Comparison of ENCODE assay signal across 31 cellular contexts in genomic region chr1:8261398-8261762, GRCh38. TPM values are rescaled to one million over a fixed set of nuclear protein-coding genes. Genes with fewer than 3 reads are reported as not detected.
"Had no signal": no experiment of that assay in that cellular context is flagged by ENCODE, and none has a peak within 500 bp of the region (broad histone marks: within the 10 kb centered on the region; RNA-seq: fewer than 3 reads in every experiment).

No MANE protein-coding gene starts in this region.

- ATAC-seq: activated CD4-positive, alpha-beta T cell treated with anti-CD3 and anti-CD28 coated beads for 36 hours; activated CD4-positive, CD25-positive, alpha-beta regulatory T cell treated with anti-CD3 and anti-CD28 coated beads, Interleukin-2, amount 50 U/mL, for 24 hours; activated T-cell treated with anti-CD3 and anti-CD28 coated beads, Interleukin-2, amount 50 U/mL, for 4 hours had no signal

- H3K4me3 Mint-ChIP-seq: activated CD4-positive, alpha-beta memory T cell treated with anti-CD3 and anti-CD28 coated beads for 36 hours; activated CD4-positive, alpha-beta T cell treated with anti-CD3 and anti-CD28 coated beads for 36 hours; activated naive CD4-positive, alpha-beta T cell treated with anti-CD3 and anti-CD28 coated beads, Interleukin-2, amount 10 ng/mL, durations not matched to agents 7 days and 5 days; activated naive CD8-positive, alpha-beta T cell treated with anti-CD3 and anti-CD28 coated beads for 36 hours; activated T-cell treated with anti-CD3 and anti-CD28 coated beads, Interleukin-2, amount 50 U/mL, for 4 hours; activated T-helper 1 cell treated with anti-CD3 and anti-CD28 coated beads, Interleukin-12 subunit alpha, Interleukin-12 subunit beta, Interleukin-2, Interleukin-4 antibody, amounts not matched to agents 30 ng/mL and 10 ng/mL and 1 ng/mL, durations not matched to agents 14 hours and 24 hours and 36 hours had no signal

- DNase-seq: activated CD4-positive, alpha-beta memory T cell treated with anti-CD3 and anti-CD28 coated beads for 36 hours; activated CD4-positive, alpha-beta T cell treated with anti-CD3 and anti-CD28 coated beads for 36 hours; activated CD4-positive, alpha-beta T cell treated with anti-CD3 and anti-CD28 coated beads, Interleukin-2, amount 50 U/mL, for 1 hour; activated CD8-positive, alpha-beta memory T cell treated with anti-CD3 and anti-CD28 coated beads, Interleukin-2, amount 50 U/mL, for 4 hours; activated naive CD4-positive, alpha-beta T cell treated with anti-CD3 and anti-CD28 coated beads, Interleukin-2, amount 10 ng/mL, durations not matched to agents 7 days and 5 days; activated naive CD8-positive, alpha-beta T cell treated with anti-CD3 and anti-CD28 coated beads for 36 hours; activated T-cell treated with anti-CD3 and anti-CD28 coated beads for 4 hours; activated T-cell treated with anti-CD3 and anti-CD28 coated beads, Interleukin-2, amount 50 U/mL, for 4 hours; amniotic stem cell; brain microvascular endothelial cell; central memory CD4-positive, alpha-beta T cell; MM.1S; MV-4-11; NCI-H1092; NCI-H1436 treated with DMSO at 0.1 percent for 48 hours; NCI-H1694 treated with DMSO at 0.1 percent for 48 hours; NCI-H2029 treated with DMSO at 0.1 percent for 48 hours; NCI-H2107; NCI-H2171; NCI-H510A; NCI-H526; NCI-H748 treated with DMSO at 0.1 percent for 48 hours; PC-9; Right ventricle myocardium superior; SW 1271; T-helper 1 cell; T1000 had no signal

- H3K36me3 ChIP-seq: brain microvascular endothelial cell had no signal

- H3K4me2 ChIP-seq: KMS-11, PC-9 had no signal

- H3K4me1 Mint-ChIP-seq: activated CD4-positive, alpha-beta T cell treated with anti-CD3 and anti-CD28 coated beads for 36 hours; activated naive CD4-positive, alpha-beta T cell treated with anti-CD3 and anti-CD28 coated beads, Interleukin-2, amount 10 ng/mL, durations not matched to agents 7 days and 5 days; activated naive CD8-positive, alpha-beta T cell treated with anti-CD3 and anti-CD28 coated beads for 36 hours had no signal

- H3K27ac ChIP-seq: brain microvascular endothelial cell, KMS-11 had no signal

- H2AFZ ChIP-seq: PC-9 had no signal

- H3K36me3 Mint-ChIP-seq: activated CD4-positive, alpha-beta memory T cell treated with anti-CD3 and anti-CD28 coated beads for 36 hours; activated naive CD4-positive, alpha-beta T cell treated with anti-CD3 and anti-CD28 coated beads, Interleukin-2, amount 10 ng/mL, durations not matched to agents 7 days and 5 days; activated naive CD8-positive, alpha-beta T cell treated with anti-CD3 and anti-CD28 coated beads for 36 hours had no signal

- H3K27me3 ChIP-seq: brain microvascular endothelial cell had no signal

- H3K9ac ChIP-seq: KMS-11 had no signal

- H3K27ac Mint-ChIP-seq: activated CD4-positive, alpha-beta memory T cell treated with anti-CD3 and anti-CD28 coated beads for 36 hours; activated CD4-positive, alpha-beta T cell treated with anti-CD3 and anti-CD28 coated beads for 36 hours; activated naive CD4-positive, alpha-beta T cell treated with anti-CD3 and anti-CD28 coated beads, Interleukin-2, amount 10 ng/mL, durations not matched to agents 7 days and 5 days; activated naive CD8-positive, alpha-beta T cell treated with anti-CD3 and anti-CD28 coated beads for 36 hours; activated T-helper 1 cell treated with anti-CD3 and anti-CD28 coated beads, Interleukin-12 subunit alpha, Interleukin-12 subunit beta, Interleukin-2, Interleukin-4 antibody, amounts not matched to agents 30 ng/mL and 10 ng/mL and 1 ng/mL, durations not matched to agents 14 hours and 24 hours and 36 hours had no signal

- H3K4me3 ChIP-seq: PC-9 had no signal

- H3K9me3 Mint-ChIP-seq: activated CD4-positive, alpha-beta memory T cell treated with anti-CD3 and anti-CD28 coated beads for 36 hours; activated naive CD4-positive, alpha-beta T cell treated with anti-CD3 and anti-CD28 coated beads, Interleukin-2, amount 10 ng/mL, durations not matched to agents 7 days and 5 days; activated naive CD8-positive, alpha-beta T cell treated with anti-CD3 and anti-CD28 coated beads for 36 hours; activated T-cell treated with anti-CD3 and anti-CD28 coated beads, Interleukin-2, amount 50 U/mL, for 4 hours; activated T-helper 1 cell treated with anti-CD3 and anti-CD28 coated beads, Interleukin-12 subunit alpha, Interleukin-12 subunit beta, Interleukin-2, Interleukin-4 antibody, amounts not matched to agents 30 ng/mL and 10 ng/mL and 1 ng/mL, durations not matched to agents 14 hours and 24 hours and 36 hours had no signal

RNA-seq across cellular contexts. Expression of gene SLC45A1, which starts 56.5 kb away (rescaled TPM):
- total RNA-seq: OCI-LY7 had no signal
